ENCODE assay signal across 8 cellular contexts in the genomic region with DNA sequence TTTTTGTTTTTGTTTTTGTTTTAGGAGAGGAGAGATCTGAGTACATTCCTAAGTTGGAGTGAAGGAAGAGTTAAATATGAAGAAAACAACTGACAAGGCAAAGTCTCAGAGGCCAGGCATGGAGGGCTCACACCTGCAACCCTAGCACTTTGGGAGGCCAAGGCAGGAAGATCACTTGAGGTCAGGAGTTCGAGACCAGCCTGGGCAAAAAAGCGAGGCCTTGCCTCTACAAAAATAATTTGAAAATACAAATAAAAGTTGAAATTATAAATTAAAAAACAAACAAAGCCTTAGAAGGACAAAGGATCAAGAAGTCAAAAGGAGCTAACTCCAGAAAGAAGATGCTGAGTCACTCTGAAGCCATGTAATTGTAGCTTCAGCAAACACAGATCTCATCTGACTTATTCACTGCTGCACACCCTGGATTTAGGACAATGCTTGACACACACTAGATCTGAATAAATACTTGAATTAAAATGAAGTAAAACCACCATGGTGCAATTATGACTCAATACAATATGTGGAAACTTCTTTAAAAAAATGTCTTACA. TPM values are rescaled to one million over a fixed set of nuclear protein-coding genes. Genes with fewer than 3 reads are reported as not detected.
DNase-seq lines count a peak whose midpoint lies in the region; ATAC-seq and TF ChIP-seq lines count a peak whose summit lies in the region.

No MANE protein-coding gene starts in this region.

- TF ChIP-seq CTCF in esophagus squamous epithelium (IDR thresholded peaks at IDR 0.05), result no peak

- no peaks in the 10 kb centered on the region for H3K9me3 ChIP-seq in esophagus squamous epithelium

- ATAC-seq in stimulated activated naive CD8-positive, alpha-beta T cell treated with anti-CD3 and anti-CD28 coated beads, Interleukin-15, Interleukin-2, amounts not matched to agents 100 U/mL and 50 U/mL, for 24 hours, result peak; percentile 49
- no peak for ATAC-seq in left lobe of liver
- ATAC-seq in HG03460 (IDR thresholded peaks at IDR 0.05; ENCODE audit: unreplicated experiment), result no peak

- peak overlapping the region; percentile 66 to 87 (median 84) for H3K27ac ChIP-seq in esophagus squamous epithelium

- no peak for TF ChIP-seq POLR2A in esophagus squamous epithelium (IDR thresholded peaks at IDR 0.05)

- DNase-seq in NOMO-1 treated with DMSO at 0.1 percent for 48 hours (lab: John Stamatoyannopoulos, UW; ENCODE audit: unreplicated experiment), result peak; percentile 22
- DNase-seq in NOMO-1 (lab: John Stamatoyannopoulos, UW; ENCODE audit: unreplicated experiment in 2 of 2), result no peak
- peak; percentile 51 for DNase-seq in RPMI7951 (ENCODE audit: low read depth)
- no peak for DNase-seq in esophagus squamous epithelium (lab: John Stamatoyannopoulos, UW)
- DNase-seq in stimulated activated naive CD8-positive, alpha-beta T cell treated with anti-CD3 and anti-CD28 coated beads, Interleukin-15, Interleukin-2, amounts not matched to agents 100 U/mL and 50 U/mL, for 24 hours, result no peak
- no peak for DNase-seq in RPMI8226
- no peak for DNase-seq in left lobe of liver (ENCODE audit: low spot score)

- peaks cover 0 to 64% (median 18%) of the 10 kb centered on the region in 3 donors for H3K4me1 ChIP-seq in esophagus squamous epithelium

- H3K36me3 ChIP-seq in esophagus squamous epithelium, result peaks cover 6 to 70% (median 17%) of the 10 kb centered on the region in 3 donors

- no peaks in the 10 kb centered on the region for H3K27me3 ChIP-seq in esophagus squamous epithelium

- H3K4me3 ChIP-seq in esophagus squamous epithelium, result no peak overlapping the region

- 30 to 37% methylated on average over 2 of the region's 2 CpGs for WGBS in esophagus squamous epithelium, 2 donors

- intact Hi-C loops in esophagus squamous epithelium (cut with DNase I), result no loop called here

RNA-seq across cellular contexts. Expression of gene CEP20, which starts 9.1 kb away (rescaled TPM):
- total RNA-seq in RPMI7951 (2014; rRNA removed; shearing (Covaris generic)), result 59.6 and 75.2 TPM in 2 replicates
- 10 to 100 TPM; 36.1 to 74.3 (median 42.5) TPM for total RNA-seq in esophagus squamous epithelium
- 12.2 TPM for total RNA-seq in left lobe of liver

RNA-seq across cellular contexts. Expression of gene MYH11, which starts 22.5 kb away (rescaled TPM):
- not detected in 2 replicates for total RNA-seq in RPMI7951 (2014; rRNA removed; shearing (Covaris generic))
- total RNA-seq in esophagus squamous epithelium (1,000 to 10,000 TPM in 1 of 4 donors, 100 to 1,000 TPM in 3; 121 to 1,349 (median 217) TPM), left lobe of liver (2.7 TPM)

Comparison
In these comparisons a context has a peak if more than half of its experiments do, and no peak if none do; other contexts are left out.
1. DNase-seq: peak in NOMO-1 treated with DMSO at 0.1 percent for 48 hours (single experiment) and RPMI7951 (single experiment); none in NOMO-1 (0 of 2), esophagus squamous epithelium (single experiment), stimulated activated naive CD8-positive, alpha-beta T cell treated with anti-CD3 and anti-CD28 coated beads, Interleukin-15, Interleukin-2, amounts not matched to agents 100 U/mL and 50 U/mL, for 24 hours (single experiment), RPMI8226 (single experiment) and left lobe of liver (single experiment).
2. RNA of gene MYH11, which starts 22.5 kb away (total RNA-seq): 121 to 1,349 TPM in esophagus squamous epithelium; 2.7 TPM in left lobe of liver (single experiment) and not detected in RPMI7951; every median in the first group is over 10 times any median in the second.